ENCODE assay signal across 8 cellular contexts in genomic region chr11:3454844-3455243, GRCh38.
DNase-seq lines count a peak whose midpoint lies in the region; ATAC-seq and TF ChIP-seq lines count a peak whose summit lies in the region.
"Not testable (repeated sequence)": the region's sequence is repeated elsewhere in the genome, so short reads cannot be mapped to it uniquely, and the experiment has no call there.

No MANE protein-coding gene starts in this region.

- not testable (repeated sequence) for H3K9me3 Mint-ChIP-seq in CD4-positive, alpha-beta T cell; activated CD4-positive, alpha-beta memory T cell treated with anti-CD3 and anti-CD28 coated beads, Interleukin-2, amount 10 ng/mL, durations not matched to agents 7 days and 5 days

- H3K4me1 ChIP-seq in PC-9 (replicated peaks; ENCODE audit: insufficient read depth); breast epithelium; ovary (ENCODE audit: insufficient read depth): not testable (repeated sequence)

- not testable (repeated sequence) for H3K36me3 ChIP-seq in PC-9 (ENCODE audit: low read depth); breast epithelium; ovary

- not testable (repeated sequence) for H3K27me3 ChIP-seq in CD4-positive, alpha-beta T cell (ENCODE audit: control insufficient read depth, insufficient read depth, low read length); breast epithelium; ovary
- H3K27me3 ChIP-seq in PC-9 (ENCODE audit: insufficient read depth, low read depth) = peaks cover 15% of the 10 kb centered on the region

- H3K27me3 Mint-ChIP-seq in CD4-positive, alpha-beta T cell = peaks cover 26% of the 10 kb centered on the region
- H3K27me3 Mint-ChIP-seq in activated CD4-positive, alpha-beta memory T cell treated with anti-CD3 and anti-CD28 coated beads, Interleukin-2, amount 10 ng/mL, durations not matched to agents 7 days and 5 days = peaks cover 27% of the 10 kb centered on the region

- CTCF ChIA-PET in CD4-positive, alpha-beta T cell (lab: Charles Lee); PC-9 (lab: Charles Lee); activated CD4-positive, alpha-beta memory T cell treated with anti-CD3 and anti-CD28 coated beads, Interleukin-2, amount 10 ng/mL, durations not matched to agents 7 days and 5 days (lab: Charles Lee): not testable (repeated sequence)

- TF ChIP-seq EP300 in ovary (IDR thresholded peaks at IDR 0.05) = not testable (repeated sequence)

- H3K4me3 Mint-ChIP-seq in CD4-positive, alpha-beta T cell = peak overlapping the region; percentile 63
- H3K4me3 Mint-ChIP-seq in activated CD4-positive, alpha-beta memory T cell treated with anti-CD3 and anti-CD28 coated beads, Interleukin-2, amount 10 ng/mL, durations not matched to agents 7 days and 5 days = peak overlapping the region; percentile 1

- not testable (repeated sequence) for ATAC-seq in CD4-positive, alpha-beta T cell (ENCODE audit: poor library complexity); left ventricle myocardium superior

- 1 to 2% (median 2%) methylated on average over 16 of the region's 16 CpGs for WGBS in ovary, 3 donors

- H2AFZ ChIP-seq in PC-9 = not testable (repeated sequence)

- H3F3A ChIP-seq in PC-9 (ENCODE audit: insufficient read depth, low read depth) = not testable (repeated sequence)

- not testable (repeated sequence) for H3K9me3 ChIP-seq in CD4-positive, alpha-beta T cell (ENCODE audit: control insufficient read depth, low read length); PC-9 (ENCODE audit: insufficient read depth, low read depth); breast epithelium; ovary

- not testable (repeated sequence) for H4K20me1 ChIP-seq in PC-9 (ENCODE audit: insufficient read depth)

- TF ChIP-seq POLR2A in breast epithelium (IDR thresholded peaks at IDR 0.05); ovary (IDR thresholded peaks at IDR 0.05): not testable (repeated sequence)

- H3K4me2 ChIP-seq in PC-9 = peak overlapping the region; percentile 3; the same call in 1 of the 2 replicates

- peak; percentile 25 to 48 (median 31) for DNase-seq in CD4-positive, alpha-beta T cell
- peak in 69 of 76 experiments; percentile 8 to 83 (median 61) for DNase-seq in HUDEP-2 (lab: John Stamatoyannopoulos, UW; ENCODE audit: unreplicated experiment in 76 of 76)
- DNase-seq in PC-9 = peak; percentile 23 to 35
- DNase-seq in activated CD4-positive, alpha-beta memory T cell treated with anti-CD3 and anti-CD28 coated beads, Interleukin-2, amount 10 ng/mL, durations not matched to agents 7 days and 5 days = peak; percentile 66
- DNase-seq in breast epithelium (ENCODE audit: low spot score in 2 of 2) = peak; percentile 62 to 72
- peak; percentile 49 for DNase-seq in left ventricle myocardium superior
- DNase-seq in ovary = peak; percentile 56 to 66 (median 64)
- DNase-seq in stimulated activated CD8-positive, alpha-beta memory T cell treated with anti-CD3 and anti-CD28 coated beads, Interleukin-4, amount 100 ng/mL, for 1 hour (ENCODE audit: low read depth in 2 of 2, low spot score in 1 of 2) = peak; percentile 6 to 15

- H3K27ac Mint-ChIP-seq in CD4-positive, alpha-beta T cell; activated CD4-positive, alpha-beta memory T cell treated with anti-CD3 and anti-CD28 coated beads, Interleukin-2, amount 10 ng/mL, durations not matched to agents 7 days and 5 days: not testable (repeated sequence)

- not testable (repeated sequence) for BruUV-seq in PC-9 (replicated peaks; lab: Mats Ljungman, UMichigan)

- POLR2A ChIA-PET in CD4-positive, alpha-beta T cell (lab: Charles Lee); PC-9 (lab: Charles Lee; ENCODE audit: unreplicated experiment); activated CD4-positive, alpha-beta memory T cell treated with anti-CD3 and anti-CD28 coated beads, Interleukin-2, amount 10 ng/mL, durations not matched to agents 7 days and 5 days (lab: Charles Lee): not testable (repeated sequence)

- H3K36me3 Mint-ChIP-seq in CD4-positive, alpha-beta T cell (ENCODE audit: low read depth); activated CD4-positive, alpha-beta memory T cell treated with anti-CD3 and anti-CD28 coated beads, Interleukin-2, amount 10 ng/mL, durations not matched to agents 7 days and 5 days (ENCODE audit: low read depth): not testable (repeated sequence)

- H3K4me3 ChIP-seq in PC-9, ovary: not testable (repeated sequence)
- peak overlapping the region in 2 of 3 donors; percentile 28 to 54 for H3K4me3 ChIP-seq in breast epithelium

- intact Hi-C loops in CD4-positive, alpha-beta T cell (cut with DNase I, micrococcal nuclease) = loop anchor here (2.0 to 10.0 kb wide), 2 partner anchors 126 to 150 kb away; no protein-coding TSS in a partner anchor
- intact Hi-C loops in PC-9 (cut with micrococcal nuclease; ENCODE audit: unreplicated experiment) (loop anchor here (10.0 kb wide), 2 partner anchors 160 to 620 kb away; no protein-coding TSS in a partner anchor), ovary (cut with DNase I) (loop anchor here in 1 of 4 donors (10.0 kb wide), 1 partner anchor 130 kb away; no protein-coding TSS in a partner anchor)
- intact Hi-C loops in breast epithelium (cut with DNase I; ENCODE audit: low total_unique reads); left ventricle myocardium superior (cut with micrococcal nuclease): not testable (repeated sequence)

- not testable (repeated sequence) for H3K79me2 ChIP-seq in PC-9 (ENCODE audit: low read depth)

- not testable (repeated sequence) for H3K27ac ChIP-seq in CD4-positive, alpha-beta T cell (ENCODE audit: low read depth, low read length); PC-9; breast epithelium; ovary

- H3K4me1 Mint-ChIP-seq in CD4-positive, alpha-beta T cell (ENCODE audit: low read depth) = peaks cover 15% of the 10 kb centered on the region
- H3K4me1 Mint-ChIP-seq in activated CD4-positive, alpha-beta memory T cell treated with anti-CD3 and anti-CD28 coated beads, Interleukin-2, amount 10 ng/mL, durations not matched to agents 7 days and 5 days = peaks cover 11% of the 10 kb centered on the region

- H3K9me2 ChIP-seq in PC-9 (ENCODE audit: insufficient read depth) = not testable (repeated sequence)

- TF ChIP-seq CTCF in CD4-positive, alpha-beta T cell (IDR thresholded peaks at IDR 0.05) = peak; percentile 68
- TF ChIP-seq CTCF in PC-9 (conservative IDR thresholded peaks at IDR 0.05) = peak; percentile 73
- TF ChIP-seq CTCF in breast epithelium (IDR thresholded peaks at IDR 0.05) = peak; percentile 72 to 90 (median 89)
- TF ChIP-seq CTCF in ovary (IDR thresholded peaks at IDR 0.05) = peak; percentile 51 to 82 (median 81)

Comparison
In these comparisons a context has a peak if more than half of its experiments do, and no peak if none do; other contexts are left out.
1. DNase-seq: peak in every context shown above with its lines; median percentile 67 in breast epithelium; 66 in activated CD4-positive, alpha-beta memory T cell treated with anti-CD3 and anti-CD28 coated beads, Interleukin-2, amount 10 ng/mL, durations not matched to agents 7 days and 5 days; 64 in ovary; 61 in HUDEP-2; 49 in left ventricle myocardium superior; 31 in CD4-positive, alpha-beta T cell; 29 in PC-9; 10 in stimulated activated CD8-positive, alpha-beta memory T cell treated with anti-CD3 and anti-CD28 coated beads, Interleukin-4, amount 100 ng/mL, for 1 hour.